In genomic region chr15:64151727-64152506, GRCh38 we compare ENCODE assay signal across 7 cellular contexts. TPM values are rescaled to one million over a fixed set of nuclear protein-coding genes. Genes with fewer than 3 reads are reported as not detected.
DNase-seq lines count a peak whose midpoint lies in the region; TF ChIP-seq lines count a peak whose summit lies in the region.

Gene SNX22 (plus strand): TSS chr15:64151731. CDS start chr15:64151776, 45 bp downstream.

- no peak within 1 kb of the TSS for H4K8ac ChIP-seq in H9 (replicated peaks; ENCODE audit: insufficient read length, low read depth, low read length)

- H2AFZ ChIP-seq in H9 (ENCODE audit: low read length), result no peak within 1 kb of the TSS

- no CpG with 5 or more reads among the region's 83 CpGs for WGBS in H9 (ENCODE audit: extremely low coverage, insufficient read length, low lambda C conversion rate)

- H4K20me1 ChIP-seq in H9 (ENCODE audit: control insufficient read depth, insufficient read depth, insufficient read length), result no peaks in the 10 kb centered on the region

- H4K5ac ChIP-seq in H9 (ENCODE audit: insufficient read length, low read depth, low read length), result no peak within 1 kb of the TSS

- H2BK15ac ChIP-seq in H9 (ENCODE audit: low read depth, low read length), result no peak within 1 kb of the TSS

- no peak within 1 kb of the TSS for H3K23ac ChIP-seq in H9 (ENCODE audit: insufficient read length, low read depth, low read length)

- H3K14ac ChIP-seq in H9 (ENCODE audit: insufficient read depth, low read length), result no peak within 1 kb of the TSS

- no peaks in the 10 kb centered on the region for H3K79me2 ChIP-seq in H9 (ENCODE audit: insufficient read depth, low read length)

- no peaks in the 10 kb centered on the region for H3K79me1 ChIP-seq in H9 (ENCODE audit: insufficient read depth, low read depth, low read length, poor library complexity, severe bottlenecking)

- intact Hi-C loops in dorsolateral prefrontal cortex (cut with DNase I), result loop anchor here (2.0 to 10.0 kb wide), 3 partner anchors 55 to 547 kb away; no protein-coding TSS in a partner anchor

- POLR2A ChIA-PET in RWPE1 (lab: Yijun Ruan, JAX; ENCODE audit: low non-redundant PET), result no interaction called here

- H3K27me3 Mint-ChIP-seq in H9 (ENCODE audit: low read depth), result peaks cover 25% of the 10 kb centered on the region

- no peak within 1 kb of the TSS for H3K9ac ChIP-seq in H9 (ENCODE audit: extremely low read depth, insufficient read length, low read length)

- no peak within 1 kb of the TSS for H2AK5ac ChIP-seq in H9 (ENCODE audit: insufficient read length, low read length)

- H3K27ac ChIP-seq in H9 (ENCODE audit: insufficient read length, low read depth, low read length) (no peak within 1 kb of the TSS), RWPE1 (no peak within 1 kb of the TSS), dorsolateral prefrontal cortex (peak within 1 kb of the TSS in 58 of 59 donors; percentile 13 to 96 (median 82)), muscle layer of duodenum (ENCODE audit: low read length) (no peak within 1 kb of the TSS)

- no peak within 1 kb of the TSS for H3K18ac ChIP-seq in H9 (ENCODE audit: insufficient read length, low read depth, low read length)

- peaks cover 19 to 22% of the 10 kb centered on the region in 2 experiments for H3K4me1 Mint-ChIP-seq in H9

- H2BK12ac ChIP-seq in H9 (ENCODE audit: insufficient read length, low read depth, low read length), result no peak within 1 kb of the TSS

- H3K36me3 Mint-ChIP-seq in H9 (ENCODE audit: insufficient read depth in 1 of 3, low read depth in 3 of 3), result peaks cover 13 to 25% (median 24%) of the 10 kb centered on the region in 3 experiments

- H3K4me2 ChIP-seq in H9 (ENCODE audit: insufficient read depth, insufficient read length, low read length), result peak within 1 kb of the TSS; percentile 41

- H3K4me1 ChIP-seq in H9 (ENCODE audit: insufficient read depth, low read length), result no peaks in the 10 kb centered on the region
- H3K4me1 ChIP-seq in muscle layer of duodenum (ENCODE audit: control insufficient read depth in 1 of 2, insufficient read depth in 2 of 2, low read length in 2 of 2), result peaks cover 0 to 26% of the 10 kb centered on the region in 2 donors

- H3K4me3 ChIP-seq in GM12864 (ENCODE audit: low read depth, low read length) (peak within 1 kb of the TSS; percentile 80), dorsolateral prefrontal cortex (peak within 1 kb of the TSS; percentile 46 to 86 (median 69)), muscle layer of duodenum (ENCODE audit: low read depth in 1 of 2, low read length in 2 of 2) (peak within 1 kb of the TSS; percentile 16 to 58)

- H3K27ac Mint-ChIP-seq in H9, result no peak within 1 kb of the TSS

- H3K9me3 ChIP-seq in H9 (ENCODE audit: control insufficient read depth, low read depth, low read length) (no peaks in the 10 kb centered on the region), muscle layer of duodenum (ENCODE audit: control insufficient read depth in 1 of 2, low read length in 2 of 2) (no peaks in the 10 kb centered on the region)

- no peaks in the 10 kb centered on the region for H3K9me3 Mint-ChIP-seq in H9

- no peak within 1 kb of the TSS for H2BK20ac ChIP-seq in H9 (ENCODE audit: low read depth, low read length, poor library complexity, severe bottlenecking)

- peaks cover 6% of the 10 kb centered on the region for H3K23me2 ChIP-seq in H9 (ENCODE audit: insufficient read length, low read depth, low read length, poor library complexity, severe bottlenecking)

- H3K4ac ChIP-seq in H9 (ENCODE audit: low read depth, low read length), result no peak within 1 kb of the TSS

- H3K27me3 ChIP-seq in H9 (ENCODE audit: insufficient read depth, low read length) (no peaks in the 10 kb centered on the region), dorsolateral prefrontal cortex (peaks cover 0 to 19% (median 5%) of the 10 kb centered on the region in 45 donors), muscle layer of duodenum (ENCODE audit: low read depth, low read length) (peaks cover 15% of the 10 kb centered on the region)

- H4K91ac ChIP-seq in H9 (ENCODE audit: insufficient read length, low read depth, low read length), result no peak within 1 kb of the TSS

- no peak within 1 kb of the TSS for H2BK120ac ChIP-seq in H9 (ENCODE audit: low read depth, low read length, poor library complexity, severe bottlenecking)

- no peak within 1 kb of the TSS for H2BK5ac ChIP-seq in H9 (ENCODE audit: insufficient read length, low read length)

- CTCF ChIA-PET in RWPE1 (lab: Yijun Ruan, JAX), result interaction anchor here (1.1 to 1.7 kb wide), 2 partner anchors 7 to 9 kb away, joined by 3 to 7 read pairs; no protein-coding TSS in a partner anchor

- no peak within 1 kb of the TSS for H3K56ac ChIP-seq in H9 (ENCODE audit: insufficient read length, low read depth, low read length)

- TF ChIP-seq CTCF in GM12864 (IDR thresholded peaks at IDR 0.05; ENCODE audit: low read depth, low read length, missing control alignments) (no peak), H9 (conservative IDR thresholded peaks at IDR 0.05) (no peak), RWPE1 (conservative IDR thresholded peaks at IDR 0.05; ENCODE audit: low read depth) (no peak), dorsolateral prefrontal cortex (IDR thresholded peaks at IDR 0.05 in 54 of 56, conservative IDR thresholded peaks at IDR 0.05 in 2 of 56; ENCODE audit: low read depth in 1 of 56, partially characterized antibody in 56 of 56) (no peak)

- DNase-seq in GM12864 (ENCODE audit: low read depth), result no peak
- no peak for DNase-seq in H9
- peak; percentile 23 for DNase-seq in RWPE1 (ENCODE audit: low spot score)
- DNase-seq in dorsolateral prefrontal cortex, result no peak
- no peak for DNase-seq in SHP77 treated with DMSO at 0.1 percent for 48 hours (lab: John Stamatoyannopoulos, UW)
- DNase-seq in NCI-H1694 treated with DMSO at 0.1 percent for 48 hours (lab: John Stamatoyannopoulos, UW), result no peak

- H3K4me3 Mint-ChIP-seq in H9, result peak within 1 kb of the TSS; percentile 73 to 84

- H3T11ph ChIP-seq in H9 (ENCODE audit: low read length), result no peak within 1 kb of the TSS

- H3K36me3 ChIP-seq in muscle layer of duodenum (ENCODE audit: control insufficient read depth in 1 of 2, insufficient read depth in 2 of 2, low read length in 2 of 2), result peaks cover 17 to 21% of the 10 kb centered on the region in 2 donors

RNA-seq across cellular contexts. Expression of gene SNX22, which starts in this region (rescaled TPM):
- total RNA-seq in H9 (2021) (4.4 and 4.8 TPM in 2 replicates), dorsolateral prefrontal cortex (10 to 100 TPM in 113 of 120 experiments, 1 to 10 TPM in 7; 3.1 to 59.1 (median 19.8) TPM)

Comparison
In these comparisons a context has a peak if more than half of its experiments do, and no peak if none do; other contexts are left out.
1. H3K27ac ChIP-seq: peak in dorsolateral prefrontal cortex (58 of 59); none in H9 (single experiment), RWPE1 (single experiment) and muscle layer of duodenum (single experiment).
2. Peak in every context shown above with its lines, with median percentiles within 50 percentile points of each other: H3K4me3 ChIP-seq.